25 cellular contexts compared by ENCODE assay signal in genomic region chr10:112327678-112328077, GRCh38. TPM values are rescaled to one million over a fixed set of nuclear protein-coding genes. Genes with fewer than 3 reads are reported as not detected.
DNase-seq lines count a peak whose midpoint lies in the region; ATAC-seq, FAIRE-seq and TF ChIP-seq lines count a peak whose summit lies in the region.
"Had no signal": no experiment of that assay in that cellular context is flagged by ENCODE, and none has a peak within 500 bp of the region (broad histone marks: within the 10 kb centered on the region; RNA-seq: fewer than 3 reads in every experiment).

No MANE protein-coding gene starts in this region.

- H3K4me3 Mint-ChIP-seq in stimulated activated effector memory CD8-positive, alpha-beta T cell treated with anti-CD3 and anti-CD28 coated beads, Interleukin-12 subunit alpha, Interleukin-12 subunit beta, amount 100 ng/mL, for 72 hours, result no peak overlapping the region
- H3K4me3 Mint-ChIP-seq: CD4-positive, alpha-beta T cell; CD8-positive, alpha-beta T cell had no signal

- POLR2A ChIA-PET in HepG2 (lab: Yijun Ruan, JAX), result no interaction called here
- POLR2A ChIA-PET in K562 (lab: Yijun Ruan, JAX), result no interaction called here

- H3K27me3 ChIP-seq in HepG2 (ENCODE audit: control insufficient read depth in 1 of 2, insufficient read depth in 2 of 2, low read length in 2 of 2), result no peaks in the 10 kb centered on the region
- no peaks in the 10 kb centered on the region for H3K27me3 ChIP-seq in right lobe of liver
- H3K27me3 ChIP-seq in K562 (ENCODE audit: control insufficient read depth in 2 of 2, insufficient read depth in 2 of 2, low read length in 2 of 2), result peaks cover 0 to 6% of the 10 kb centered on the region in 2 experiments; a peak in 2 of 5 replicates
- peaks cover 5% of the 10 kb centered on the region for H3K27me3 ChIP-seq in osteoblast (ENCODE audit: insufficient read depth, low read length)
- H3K27me3 ChIP-seq: BE2C, BLaER1 had no signal

- H3K36me3 ChIP-seq in HepG2 (replicated peaks in 1 of 2; ENCODE audit: control insufficient read depth in 1 of 2, insufficient read depth in 2 of 2, low read length in 2 of 2) (no peaks in the 10 kb centered on the region), right lobe of liver (no peaks in the 10 kb centered on the region), K562 (ENCODE audit: control insufficient read depth, insufficient read depth, low read length) (no peaks in the 10 kb centered on the region), osteoblast (ENCODE audit: insufficient read depth, low read length) (no peaks in the 10 kb centered on the region)
- H3K36me3 ChIP-seq: BE2C, BLaER1 had no signal

- no peaks in the 10 kb centered on the region for H4K20me1 ChIP-seq in HepG2 (ENCODE audit: insufficient read depth, low read length)
- H4K20me1 ChIP-seq in K562 (replicated peaks; ENCODE audit: control insufficient read depth, insufficient read depth, low read length), result no peaks in the 10 kb centered on the region
- H4K20me1 ChIP-seq in osteoblast (ENCODE audit: insufficient read depth, low read length), result no peaks in the 10 kb centered on the region
- H4K20me1 ChIP-seq: BLaER1 had no signal

- no peaks in the 10 kb centered on the region for H3K9me3 Mint-ChIP-seq in stimulated activated effector memory CD8-positive, alpha-beta T cell treated with anti-CD3 and anti-CD28 coated beads, Interleukin-12 subunit alpha, Interleukin-12 subunit beta, amount 100 ng/mL, for 72 hours
- H3K9me3 Mint-ChIP-seq: CD4-positive, alpha-beta T cell; CD8-positive, alpha-beta T cell had no signal

- CTCF ChIA-PET in HepG2 (lab: Yijun Ruan, JAX; ENCODE audit: low intra/inter-chr PET ratio, low total read pairs), result no interaction called here
- CTCF ChIA-PET in K562 (lab: Yijun Ruan, JAX; ENCODE audit: low intra/inter-chr PET ratio), result no interaction called here

- no peaks in the 10 kb centered on the region for H3K36me3 Mint-ChIP-seq in stimulated activated effector memory CD8-positive, alpha-beta T cell treated with anti-CD3 and anti-CD28 coated beads, Interleukin-12 subunit alpha, Interleukin-12 subunit beta, amount 100 ng/mL, for 72 hours
- H3K36me3 Mint-ChIP-seq: CD8-positive, alpha-beta T cell had no signal

- ATAC-seq in HepG2 (no peak), right lobe of liver (no peak), K562 (no peak)
- no peak for ATAC-seq in stimulated activated effector memory CD8-positive, alpha-beta T cell treated with anti-CD3 and anti-CD28 coated beads, Interleukin-12 subunit alpha, Interleukin-12 subunit beta, amount 100 ng/mL, for 72 hours
- ATAC-seq: A549; CD8-positive, alpha-beta T cell had no signal

- peaks cover 12% of the 10 kb centered on the region for H3K4me1 Mint-ChIP-seq in stimulated activated effector memory CD8-positive, alpha-beta T cell treated with anti-CD3 and anti-CD28 coated beads, Interleukin-12 subunit alpha, Interleukin-12 subunit beta, amount 100 ng/mL, for 72 hours

- H3K9ac ChIP-seq in HepG2 (ENCODE audit: insufficient read depth, low read depth, low read length), result no peak overlapping the region
- no peak overlapping the region for H3K9ac ChIP-seq in K562 (ENCODE audit: insufficient read depth in 1 of 2, low read depth in 2 of 2, low read length in 2 of 2)
- H3K9ac ChIP-seq: BLaER1 had no signal

- H3K9me1 ChIP-seq in K562 (ENCODE audit: control insufficient read depth, insufficient read depth, low read length), result no peaks in the 10 kb centered on the region

- H3K27ac ChIP-seq in HepG2 (ENCODE audit: extremely low read length, insufficient read depth, low read length) (no peak overlapping the region), right lobe of liver (no peak overlapping the region), K562 (ENCODE audit: extremely low read depth, low read depth, low read length) (no peak overlapping the region), osteoblast (ENCODE audit: low read depth, low read length) (no peak overlapping the region)
- H3K27ac ChIP-seq: 22Rv1, A549, BLaER1, C4-2B had no signal

- FAIRE-seq in HepG2 (lab: Jason Lieb, UNC), result no peak
- no peak for FAIRE-seq in K562 (lab: Jason Lieb, UNC)
- FAIRE-seq: A549, D721Med, G401.6, GM12891, GM19239 had no signal

- H3K79me2 ChIP-seq in HepG2 (ENCODE audit: insufficient read depth, low read length) (no peaks in the 10 kb centered on the region), K562 (ENCODE audit: control insufficient read depth, insufficient read depth, low read length) (no peaks in the 10 kb centered on the region), osteoblast (ENCODE audit: insufficient read depth, low read length) (no peaks in the 10 kb centered on the region)

- 61% methylated on average over 3 of the region's 3 CpGs for WGBS in HepG2 (ENCODE audit: low lambda C conversion rate)
- WGBS in right lobe of liver (ENCODE audit: insufficient coverage, low coverage, low lambda C conversion rate, missing lambda C conversion rate), result 58% methylated on average over 1 of the region's 3 CpGs
- 12% methylated on average over 3 of the region's 3 CpGs for WGBS in K562 (ENCODE audit: insufficient coverage, low coverage, missing lambda C conversion rate)

- H3K27ac Mint-ChIP-seq in stimulated activated effector memory CD8-positive, alpha-beta T cell treated with anti-CD3 and anti-CD28 coated beads, Interleukin-12 subunit alpha, Interleukin-12 subunit beta, amount 100 ng/mL, for 72 hours, result peak overlapping the region; percentile 29
- H3K27ac Mint-ChIP-seq: CD4-positive, alpha-beta T cell; CD8-positive, alpha-beta T cell had no signal

- in situ Hi-C loops in HepG2 (cut with HindIII; ENCODE audit: extremely low pct_ligation_motif_present, low pct_unique_long_range_greater_than_20kb), result loop anchor here (25.0 kb wide), 1 partner anchor 110 kb away; the partner anchor contains the start of genes VTI1A and ZDHHC6
- in situ Hi-C loops in K562 (cut with MboI), result loop anchor here (10.0 kb wide), 1 partner anchor 117 kb away; the partner anchor contains the start of genes VTI1A and ZDHHC6

- H3K4me2 ChIP-seq in HepG2 (ENCODE audit: low read depth, low read length) (no peak overlapping the region), K562 (ENCODE audit: insufficient read depth, low read length) (no peak overlapping the region), osteoblast (ENCODE audit: insufficient read depth, low read length) (no peak overlapping the region)
- H3K4me2 ChIP-seq: A549, BLaER1 had no signal

- H2AFZ ChIP-seq in HepG2 (ENCODE audit: low read length), result no peak overlapping the region
- no peak overlapping the region for H2AFZ ChIP-seq in K562 (ENCODE audit: low read depth, low read length)
- H2AFZ ChIP-seq in osteoblast (ENCODE audit: low read length), result no peak overlapping the region

- H3K4me1 ChIP-seq in HepG2 (ENCODE audit: insufficient read depth, low read length) (peaks cover 30% of the 10 kb centered on the region), right lobe of liver (peaks cover 0 to 2% (median under 1%) of the 10 kb centered on the region in 4 donors), K562 (replicated peaks in 1 of 2; ENCODE audit: control insufficient read depth in 2 of 2, insufficient read depth in 2 of 2, low read length in 2 of 2) (peaks cover 0 to 3% of the 10 kb centered on the region in 2 experiments; a peak in 1 of 5 replicates), osteoblast (ENCODE audit: insufficient read depth, low read length) (no peaks in the 10 kb centered on the region)
- H3K4me1 ChIP-seq: A549 had no signal

- BruUV-seq in HepG2 (replicated peaks; lab: Mats Ljungman, UMichigan) (no TSS peak), K562 (replicated peaks; lab: Mats Ljungman, UMichigan) (no TSS peak)

- DNase-seq in HepG2 (ENCODE audit: low spot score) (no peak), right lobe of liver (no peak), OCI-M1 (lab: John Stamatoyannopoulos, UW) (peak; percentile 46), K562 (ENCODE audit: extremely low read depth in 1 of 4, low spot score in 3 of 4) (peak in 2 of 4 experiments; percentile 4 to 11), midbrain (lab: John Stamatoyannopoulos, UW) (no peak), osteoblast (ENCODE audit: insufficient read length, low spot score, missing footprints) (no peak), NCI-H187 (lab: John Stamatoyannopoulos, UW) (no peak)
- DNase-seq in stimulated activated effector memory CD8-positive, alpha-beta T cell treated with anti-CD3 and anti-CD28 coated beads, Interleukin-12 subunit alpha, Interleukin-12 subunit beta, amount 100 ng/mL, for 72 hours (ENCODE audit: low spot score in 2 of 2), result no peak
- DNase-seq: Caco-2; Calu3; CD4-positive, alpha-beta T cell; CD8-positive, alpha-beta T cell; DMS79 treated with DMSO at 0.1 percent for 48 hours; GF-D8 had no signal

- no peaks in the 10 kb centered on the region for H3K9me3 ChIP-seq in HepG2 (ENCODE audit: low read length)
- no peaks in the 10 kb centered on the region for H3K9me3 ChIP-seq in right lobe of liver
- H3K9me3 ChIP-seq in K562 (replicated peaks; ENCODE audit: control insufficient read depth, insufficient read depth, low read depth, low read length), result no peaks in the 10 kb centered on the region
- H3K9me3 ChIP-seq in osteoblast (ENCODE audit: low read depth, low read length), result no peaks in the 10 kb centered on the region
- H3K9me3 ChIP-seq: A549, BE2C, BLaER1, Caco-2 had no signal

- H3K4me3 ChIP-seq in HepG2 (replicated peaks in 1 of 3; ENCODE audit: insufficient read depth in 1 of 3, low read depth in 2 of 3, low read length in 3 of 3), result no peak overlapping the region
- no peak overlapping the region for H3K4me3 ChIP-seq in right lobe of liver
- H3K4me3 ChIP-seq in K562, result no peak overlapping the region
- H3K4me3 ChIP-seq in osteoblast (ENCODE audit: insufficient read depth, low read length), result no peak overlapping the region
- H3K4me3 ChIP-seq: A549, BLaER1 had no signal

- TF ChIP-seq RAD21 in HepG2 (CRISPR knock-in tag; IDR thresholded peaks at IDR 0.05) (no peak), K562 (CRISPR knock-in tag; conservative IDR thresholded peaks at IDR 0.05 in 1 of 2, IDR thresholded peaks at IDR 0.05 in 1 of 2) (no peak)

- TF ChIP-seq CTCF in HepG2 (CRISPR knock-in tag; IDR thresholded peaks at IDR 0.05) (no peak), right lobe of liver (IDR thresholded peaks at IDR 0.05) (no peak), K562 (IDR thresholded peaks at IDR 0.05 in 2 of 3, conservative IDR thresholded peaks at IDR 0.05 in 1 of 3; ENCODE audit: insufficient read depth in 2 of 3, low read depth in 1 of 3, low read length in 3 of 3) (no peak), osteoblast (IDR thresholded peaks at IDR 0.05; ENCODE audit: extremely low read depth, low read depth, low read length) (no peak)

- intact Hi-C loops in HepG2 (cut with micrococcal nuclease; ENCODE audit: unreplicated experiment) (no loop called here), right lobe of liver (cut with DNase I) (no loop called here), K562 (cut with micrococcal nuclease) (no loop called here)

- TF ChIP-seq POLR2A in HepG2 (IDR thresholded peaks at IDR 0.05; ENCODE audit: insufficient read depth in 1 of 2, low read depth in 2 of 2, low read length in 2 of 2) (no peak), right lobe of liver (IDR thresholded peaks at IDR 0.05) (no peak), K562 (conservative IDR thresholded peaks at IDR 0.05) (no peak)

- TF ChIP-seq EP300 in HepG2 (IDR thresholded peaks at IDR 0.05; ENCODE audit: low read depth in 2 of 2, low read length in 2 of 2) (no peak), HepG2 (CRISPR knock-in tag; IDR thresholded peaks at IDR 0.05; ENCODE audit: borderline replicate concordance) (no peak), K562 (IDR thresholded peaks at IDR 0.05; ENCODE audit: low read length) (no peak)

RNA-seq across cellular contexts. Expression of gene TECTB, which starts 44.5 kb away (rescaled TPM):
- total RNA-seq in HepG2 (2016; rRNA removed; fragmentation: Illumina TruSeq; extraction: Trizol) (1.3 and 1.8 TPM in 2 replicates), right lobe of liver (under 1 TPM; 0.18 to 0.83 (median 0.49) TPM), K562 (2014; rRNA removed) (not detected in 2 replicates), K562 (2014; rRNA removed; fragmentation: Illumina TruSeq; extraction: Trizol) (not detected in 2 replicates), K562 (2015; rRNA removed; fragmentation: Illumina TruSeq; extraction: Trizol) (not detected in 2 replicates), K562 (2021) (not detected in 2 replicates), osteoblast (under 0.01 TPM in 1 of 2 replicates, not detected in the other)
- 0.61 and 0.71 TPM in 2 replicates for total RNA-seq in HepG2 (2016; cell fraction: cytosol; rRNA removed; fragmentation: Illumina TruSeq; extraction: Trizol; ENCODE audit: low read depth)
- 1.5 and 1.9 TPM in 2 replicates for total RNA-seq in HepG2 (2016; cell fraction: insoluble cytoplasmic fraction; rRNA removed; fragmentation: Illumina TruSeq; extraction: Trizol)
- total RNA-seq in HepG2 (2016; cell fraction: membrane; rRNA removed; fragmentation: Illumina TruSeq; extraction: Trizol), result 1.0 and 1.4 TPM in 2 replicates
- 2.4 and 2.8 TPM in 2 replicates for total RNA-seq in HepG2 (2016; cell fraction: nucleus; rRNA removed; fragmentation: Illumina TruSeq; extraction: Trizol)
- polyA plus RNA-seq in HepG2 (2011; rRNA removed) (0.78 and 1.1 TPM in 2 replicates), K562 (2011; rRNA removed) (not detected in 2 replicates), K562 (2014; fragmentation: Illumina TruSeq; extraction: Trizol) (not detected in 2 replicates), K562 (2014; fragmentation: Nextera tagmentation; extraction: Ambion mirVana) (not detected), K562 (2014; rRNA removed) (not detected in 2 replicates)
- polyA plus RNA-seq in HepG2 (2011; cell fraction: cytosol; rRNA removed), result 0.48 and 0.63 TPM in 2 replicates
- 1.3 and 1.7 TPM in 2 replicates for polyA plus RNA-seq in HepG2 (2011; cell fraction: nucleus; rRNA removed)
- polyA plus RNA-seq in HepG2 (2012), result 0.68 and 1.6 TPM in 2 replicates
- 0.19 and 0.38 TPM in 2 replicates for polyA plus RNA-seq in HepG2 (2016; cell fraction: cytosol; fragmentation: Illumina TruSeq; extraction: Trizol; ENCODE audit: low read depth)
- polyA plus RNA-seq in HepG2 (2016; cell fraction: insoluble cytoplasmic fraction; fragmentation: Illumina TruSeq; extraction: Trizol; ENCODE audit: low read depth), result 1.3 and 1.6 TPM in 2 replicates
- polyA plus RNA-seq in HepG2 (2016; cell fraction: membrane; fragmentation: Illumina TruSeq; extraction: Trizol; ENCODE audit: low read depth), result 0.73 and 0.96 TPM in 2 replicates
- polyA plus RNA-seq in HepG2 (2016; cell fraction: nucleus; fragmentation: Illumina TruSeq; extraction: Trizol; ENCODE audit: insufficient read depth, low read depth), result 4.3 and 5.3 TPM in 2 replicates
- 0.66 TPM in 1 of 2 replicates, not detected in the other for polyA minus RNA-seq in HepG2 (2011; rRNA and poly(A)+ RNA removed; ENCODE audit: low replicate concordance)
- polyA minus RNA-seq in HepG2 (2011; cell fraction: cytosol; rRNA and poly(A)+ RNA removed), result 0.40 TPM in 1 of 2 replicates, not detected in the other
- 0.52 and 0.99 TPM in 2 replicates for polyA minus RNA-seq in HepG2 (2011; cell fraction: nucleus; rRNA and poly(A)+ RNA removed)
- not detected in 2 replicates for total RNA-seq in K562 (2011; cell fraction: chromatin; rRNA removed; ENCODE audit: low replicate concordance)
- not detected in 2 replicates for total RNA-seq in K562 (2011; cell fraction: nucleolus; rRNA removed)
- not detected in 2 replicates for total RNA-seq in K562 (2011; cell fraction: nucleoplasm; rRNA removed)
- not detected in 2 replicates for polyA plus RNA-seq in K562 (2011; cell fraction: cytosol; rRNA removed)
- not detected in 2 replicates for polyA plus RNA-seq in K562 (2011; cell fraction: nucleus; rRNA removed)
- not detected in 2 replicates for polyA plus RNA-seq in K562 (2012)
- not detected in 2 replicates for polyA minus RNA-seq in K562 (2011; rRNA and poly(A)+ RNA removed)
- not detected in 2 replicates for polyA minus RNA-seq in K562 (2011; cell fraction: cytosol; rRNA and poly(A)+ RNA removed)
- not detected in 2 replicates for polyA minus RNA-seq in K562 (2011; cell fraction: nucleus; rRNA and poly(A)+ RNA removed)
- total RNA-seq: A172; Calu3; CD4-positive, alpha-beta T cell; CD8-positive, alpha-beta T cell had no signal
- polyA plus RNA-seq: A549, AG04450 had no signal

RNA-seq across cellular contexts. Expression of gene ACSL5, which starts 46.2 kb away (rescaled TPM):
- 32.7 and 56.4 TPM in 2 replicates for total RNA-seq in HepG2 (2016; rRNA removed; fragmentation: Illumina TruSeq; extraction: Trizol)
- total RNA-seq in HepG2 (2016; cell fraction: cytosol; rRNA removed; fragmentation: Illumina TruSeq; extraction: Trizol; ENCODE audit: low read depth), result 7.5 and 7.6 TPM in 2 replicates
- total RNA-seq in HepG2 (2016; cell fraction: insoluble cytoplasmic fraction; rRNA removed; fragmentation: Illumina TruSeq; extraction: Trizol), result 31.4 and 60.5 TPM in 2 replicates
- total RNA-seq in HepG2 (2016; cell fraction: membrane; rRNA removed; fragmentation: Illumina TruSeq; extraction: Trizol), result 11.4 and 13.4 TPM in 2 replicates
- total RNA-seq in HepG2 (2016; cell fraction: nucleus; rRNA removed; fragmentation: Illumina TruSeq; extraction: Trizol), result 67.4 and 69.7 TPM in 2 replicates
- polyA plus RNA-seq in HepG2 (2011; rRNA removed), result 72.1 and 82.5 TPM in 2 replicates
- 46.4 and 61.1 TPM in 2 replicates for polyA plus RNA-seq in HepG2 (2011; cell fraction: cytosol; rRNA removed)
- polyA plus RNA-seq in HepG2 (2011; cell fraction: nucleus; rRNA removed), result 118 and 139 TPM in 2 replicates
- polyA plus RNA-seq in HepG2 (2012), result 67.2 and 80.7 TPM in 2 replicates
- 3.7 and 4.3 TPM in 2 replicates for polyA plus RNA-seq in HepG2 (2016; cell fraction: cytosol; fragmentation: Illumina TruSeq; extraction: Trizol; ENCODE audit: low read depth)
- polyA plus RNA-seq in HepG2 (2016; cell fraction: insoluble cytoplasmic fraction; fragmentation: Illumina TruSeq; extraction: Trizol; ENCODE audit: low read depth), result 26.4 and 27.5 TPM in 2 replicates
- polyA plus RNA-seq in HepG2 (2016; cell fraction: membrane; fragmentation: Illumina TruSeq; extraction: Trizol; ENCODE audit: low read depth), result 6.5 TPM in 2 replicates
- 88.2 and 99.1 TPM in 2 replicates for polyA plus RNA-seq in HepG2 (2016; cell fraction: nucleus; fragmentation: Illumina TruSeq; extraction: Trizol; ENCODE audit: insufficient read depth, low read depth)
- polyA minus RNA-seq in HepG2 (2011; rRNA and poly(A)+ RNA removed; ENCODE audit: low replicate concordance), result 45.1 and 203 TPM in 2 replicates
- polyA minus RNA-seq in HepG2 (2011; cell fraction: cytosol; rRNA and poly(A)+ RNA removed), result 54.1 and 66.6 TPM in 2 replicates
- 68.9 and 74.5 TPM in 2 replicates for polyA minus RNA-seq in HepG2 (2011; cell fraction: nucleus; rRNA and poly(A)+ RNA removed)
- total RNA-seq in right lobe of liver, result 10 to 100 TPM; 35.1 to 92.4 (median 73.8) TPM
- total RNA-seq in K562 (2011; cell fraction: chromatin; rRNA removed; ENCODE audit: low replicate concordance), result 0.25 and 1.2 TPM in 2 replicates
- 0.26 and 1.2 TPM in 2 replicates for total RNA-seq in K562 (2011; cell fraction: nucleolus; rRNA removed)
- 0.81 and 0.92 TPM in 2 replicates for total RNA-seq in K562 (2011; cell fraction: nucleoplasm; rRNA removed)
- 0.45 and 0.54 TPM in 2 replicates for total RNA-seq in K562 (2014; rRNA removed)
- 0.45 and 0.65 TPM in 2 replicates for total RNA-seq in K562 (2014; rRNA removed; fragmentation: Illumina TruSeq; extraction: Trizol)
- total RNA-seq in K562 (2015; rRNA removed; fragmentation: Illumina TruSeq; extraction: Trizol), result 1.2 and 1.4 TPM in 2 replicates
- 0.47 and 0.51 TPM in 2 replicates for total RNA-seq in K562 (2021)
- 0.82 and 1.4 TPM in 2 replicates for polyA plus RNA-seq in K562 (2011; rRNA removed)
- 0.39 and 1.0 TPM in 2 replicates for polyA plus RNA-seq in K562 (2011; cell fraction: cytosol; rRNA removed)
- polyA plus RNA-seq in K562 (2011; cell fraction: nucleus; rRNA removed), result 1.4 and 2.2 TPM in 2 replicates
- polyA plus RNA-seq in K562 (2012), result 0.51 and 1.1 TPM in 2 replicates
- 0.78 and 0.83 TPM in 2 replicates for polyA plus RNA-seq in K562 (2014; fragmentation: Illumina TruSeq; extraction: Trizol)
- polyA plus RNA-seq in K562 (2014; fragmentation: Nextera tagmentation; extraction: Ambion mirVana), result under 1 TPM; 0.53 to 0.55 TPM
- polyA plus RNA-seq in K562 (2014; rRNA removed), result 0.19 and 0.51 TPM in 2 replicates
- 1.2 and 2.4 TPM in 2 replicates for polyA minus RNA-seq in K562 (2011; rRNA and poly(A)+ RNA removed)
- polyA minus RNA-seq in K562 (2011; cell fraction: cytosol; rRNA and poly(A)+ RNA removed), result 1.6 TPM in 1 of 2 replicates, not detected in the other
- polyA minus RNA-seq in K562 (2011; cell fraction: nucleus; rRNA and poly(A)+ RNA removed), result 0.40 and 0.56 TPM in 2 replicates
- total RNA-seq in osteoblast, result 5.1 and 8.0 TPM in 2 replicates

Comparison
In these comparisons a context has a peak if more than half of its experiments do, and no peak if none do; other contexts are left out.
1. Of the 241 proteins assayed by ChIP-seq in both HepG2 and K562: peak only in HepG2: none; only in K562: none; in both: CEBPB and ZNF263; in neither: 238; mixed calls (peak in some experiments, not most) for 1.